ENCODE assay signal across 8 cellular contexts in the genomic region with DNA sequence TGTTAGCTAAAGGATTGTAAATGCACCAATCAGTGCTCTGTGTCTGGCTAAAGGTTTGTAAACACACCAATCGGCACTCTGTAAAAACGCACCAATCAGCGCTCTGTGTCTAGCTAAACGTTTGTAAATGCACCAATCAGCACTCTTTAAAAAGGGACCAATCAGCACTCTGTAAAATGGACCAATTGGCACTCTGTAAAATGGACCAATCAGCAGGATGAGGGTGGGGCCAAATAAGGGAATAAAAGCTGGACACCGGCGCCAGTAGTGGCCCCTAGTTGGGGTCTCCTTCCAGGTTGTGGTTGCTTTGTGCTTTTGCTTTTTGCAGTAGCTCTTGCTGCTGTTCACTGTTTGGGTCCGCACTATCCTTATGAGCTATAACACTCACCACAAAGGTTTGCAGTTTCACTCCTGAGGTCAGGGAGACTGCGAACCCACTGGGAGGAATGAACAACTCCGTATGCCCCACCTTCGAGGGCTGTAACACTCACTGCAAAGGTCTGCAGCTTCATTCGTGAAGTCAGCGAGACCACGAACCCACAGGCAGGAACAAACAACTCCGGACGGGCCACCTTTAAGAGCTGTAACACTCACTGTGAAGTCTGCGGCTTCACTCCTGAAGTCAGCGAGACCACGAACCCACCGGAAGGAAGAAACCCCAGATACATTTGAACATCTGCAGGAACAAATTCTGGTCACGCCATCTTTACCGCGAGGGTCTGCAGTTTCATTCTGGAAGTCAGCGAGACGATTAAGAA. TPM values are rescaled to one million over a fixed set of nuclear protein-coding genes. Genes with fewer than 3 reads are reported as not detected.
A peak's percentile ranks its signal among the peaks of the same experiment; 100 is the strongest.
DNase-seq lines count a peak whose midpoint lies in the region; ATAC-seq, FAIRE-seq and TF ChIP-seq lines count a peak whose summit lies in the region.

No MANE protein-coding gene starts in this region.

- WGBS in HepG2 (ENCODE audit: low lambda C conversion rate), result 97% methylated on average over 24 of the region's 24 CpGs

- intact Hi-C loops in HepG2 (cut with micrococcal nuclease; ENCODE audit: unreplicated experiment), result no loop called here

- CTCF ChIA-PET in HepG2 (lab: Yijun Ruan, JAX; ENCODE audit: low intra/inter-chr PET ratio, low total read pairs), result no interaction called here

- no peaks in the 10 kb centered on the region; the same call in 1 of the 2 replicates for H3K9me3 ChIP-seq in ES-I3 (ENCODE audit: control insufficient read depth, insufficient read depth, low read length)
- no peaks in the 10 kb centered on the region for H3K9me3 ChIP-seq in HepG2 (ENCODE audit: low read length)

- H3K9ac ChIP-seq in ES-I3 (ENCODE audit: low read depth, low read length) (peak overlapping the region; percentile 74; the same call in 1 of the 2 replicates), HepG2 (ENCODE audit: insufficient read depth, low read depth, low read length) (peak overlapping the region; percentile 97)

- H4K20me1 ChIP-seq in HepG2 (ENCODE audit: insufficient read depth, low read length), result no peaks in the 10 kb centered on the region

- no peak overlapping the region for H2AFZ ChIP-seq in HepG2 (ENCODE audit: low read length)

- TF ChIP-seq CTCF in LNCaP clone FGC (IDR thresholded peaks at IDR 0.05; ENCODE audit: control insufficient read depth, extremely low read depth, insufficient read depth) (no peak), HepG2 (CRISPR knock-in tag; IDR thresholded peaks at IDR 0.05) (no peak)

- BruUV-seq in HepG2 (replicated peaks; lab: Mats Ljungman, UMichigan), result no TSS peak

- TF ChIP-seq EP300 in HepG2 (IDR thresholded peaks at IDR 0.05; ENCODE audit: low read depth in 2 of 2, low read length in 2 of 2) (no peak), HepG2 (CRISPR knock-in tag; IDR thresholded peaks at IDR 0.05; ENCODE audit: borderline replicate concordance) (no peak)

- no peak; the same call in 1 of the 2 replicates for TF ChIP-seq RAD21 in HepG2 (CRISPR knock-in tag; IDR thresholded peaks at IDR 0.05)

- in situ Hi-C loops in HepG2 (cut with HindIII; ENCODE audit: extremely low pct_ligation_motif_present, low pct_unique_long_range_greater_than_20kb), result no loop called here

- H3K36me3 ChIP-seq in ES-I3 (ENCODE audit: insufficient read depth, low read length) (peaks cover 2% of the 10 kb centered on the region; the same call in 1 of the 2 replicates), HepG2 (replicated peaks in 1 of 2; ENCODE audit: control insufficient read depth in 1 of 2, insufficient read depth in 2 of 2, low read length in 2 of 2) (no peaks in the 10 kb centered on the region)

- ATAC-seq in GM21717 (IDR thresholded peaks at IDR 0.05; ENCODE audit: unreplicated experiment) (peak; percentile 63), HepG2 (peak; percentile 1; the same call in 1 of the 3 replicates)
- peak; percentile 84 to 91 for ATAC-seq in activated T-cell treated with anti-CD3 and anti-CD28 coated beads, Interleukin-2, amount 50 U/mL, for 72 hours (replicated peaks in 1 of 2)

- H3K4me3 Mint-ChIP-seq in activated T-cell treated with anti-CD3 and anti-CD28 coated beads, Interleukin-2, amount 50 U/mL, for 72 hours, result peak overlapping the region; percentile 77 to 83

- H3K4me3 ChIP-seq in LNCaP clone FGC (ENCODE audit: low read depth, low read length) (peak overlapping the region; percentile 64), HepG2 (replicated peaks in 1 of 3; ENCODE audit: insufficient read depth in 1 of 3, low read depth in 2 of 3, low read length in 3 of 3) (peak overlapping the region; percentile 64 to 94 (median 93); a peak in 5 of 6 replicates)

- DNase-seq in LNCaP clone FGC (ENCODE audit: low read depth), result no peak
- peak; percentile 78 to 89 for DNase-seq in activated T-cell treated with anti-CD3 and anti-CD28 coated beads, Interleukin-2, amount 50 U/mL, for 72 hours
- peak; percentile 20 for DNase-seq in HepG2 (ENCODE audit: low spot score)
- DNase-seq in stimulated activated CD8-positive, alpha-beta memory T cell treated with anti-CD3 and anti-CD28 coated beads, Interleukin-15, amount 100 ng/mL, for 4 hours (ENCODE audit: low read depth in 2 of 2), result peak; percentile 54 to 59
- DNase-seq in urothelium cell line (ENCODE audit: low spot score), result no peak
- no peak for DNase-seq in NCI-H2081 (lab: John Stamatoyannopoulos, UW)

- H3K27ac Mint-ChIP-seq in activated T-cell treated with anti-CD3 and anti-CD28 coated beads, Interleukin-2, amount 50 U/mL, for 72 hours, result peak overlapping the region; percentile 80

- POLR2A ChIA-PET in HepG2 (lab: Yijun Ruan, JAX), result interaction anchor here (0.8 to 2.2 kb wide), 8 partner anchors 9 to 115 kb away, joined by 3 to 10 read pairs (median 4); no protein-coding TSS in a partner anchor

- FAIRE-seq in HepG2 (lab: Jason Lieb, UNC), result no peak
- no peak for FAIRE-seq in urothelium cell line (lab: Jason Lieb, UNC)

- peaks cover 18% of the 10 kb centered on the region for H3K79me2 ChIP-seq in HepG2 (ENCODE audit: insufficient read depth, low read length)

- peaks cover 0 to 6% of the 10 kb centered on the region in 2 donors for H3K9me3 Mint-ChIP-seq in activated T-cell treated with anti-CD3 and anti-CD28 coated beads, Interleukin-2, amount 50 U/mL, for 72 hours

- peaks cover 2 to 14% of the 10 kb centered on the region in 2 donors for H3K36me3 Mint-ChIP-seq in activated T-cell treated with anti-CD3 and anti-CD28 coated beads, Interleukin-2, amount 50 U/mL, for 72 hours (ENCODE audit: insufficient read depth in 2 of 2)

- no peaks in the 10 kb centered on the region for H3K4me1 ChIP-seq in ES-I3 (ENCODE audit: insufficient read depth, low read length)
- H3K4me1 ChIP-seq in HepG2 (ENCODE audit: insufficient read depth, low read length), result peaks cover 33% of the 10 kb centered on the region

- H3K27me3 Mint-ChIP-seq in activated T-cell treated with anti-CD3 and anti-CD28 coated beads, Interleukin-2, amount 50 U/mL, for 72 hours (ENCODE audit: low read depth), result no peaks in the 10 kb centered on the region

- peak overlapping the region; percentile 94 for H3K27ac ChIP-seq in HepG2 (ENCODE audit: extremely low read length, insufficient read depth, low read length)

- H3K4me1 Mint-ChIP-seq in activated T-cell treated with anti-CD3 and anti-CD28 coated beads, Interleukin-2, amount 50 U/mL, for 72 hours (ENCODE audit: low read depth), result peaks cover 44% of the 10 kb centered on the region

- H3K27me3 ChIP-seq in HepG2 (ENCODE audit: control insufficient read depth in 1 of 2, insufficient read depth in 2 of 2, low read length in 2 of 2), result no peaks in the 10 kb centered on the region

- TF ChIP-seq POLR2A in HepG2 (IDR thresholded peaks at IDR 0.05; ENCODE audit: insufficient read depth in 1 of 2, low read depth in 2 of 2, low read length in 2 of 2), result peak in 1 of 2 experiments; percentile 49; a peak in 2 of 4 replicates

- peak overlapping the region; percentile 97 for H3K4me2 ChIP-seq in HepG2 (ENCODE audit: low read depth, low read length)

TF ChIP-seq in HepG2, 621 proteins besides CTCF, POLR2A, EP300 and RAD21 (continues in another document):
- peak; percentile 81 for TF ChIP-seq NFYB (CRISPR knock-in tag; IDR thresholded peaks at IDR 0.05)
- no peak for TF ChIP-seq ZNF225 (CRISPR knock-in tag; IDR thresholded peaks at IDR 0.05)
- no peak for TF ChIP-seq KLF6 (CRISPR knock-in tag; IDR thresholded peaks at IDR 0.05)
- TF ChIP-seq MED8 (CRISPR knock-in tag; IDR thresholded peaks at IDR 0.05; ENCODE audit: insufficient replicate concordance), result no peak
- peak; percentile 63 to 72 for TF ChIP-seq MAFK (conservative IDR thresholded peaks at IDR 0.05 in 1 of 2, IDR thresholded peaks at IDR 0.05 in 1 of 2; ENCODE audit: low read length in 2 of 2)
- no peak for TF ChIP-seq SP4 (CRISPR knock-in tag; IDR thresholded peaks at IDR 0.05)
- no peak for TF ChIP-seq NPAS2 (CRISPR knock-in tag; IDR thresholded peaks at IDR 0.05; ENCODE audit: borderline replicate concordance)
- TF ChIP-seq, protein P1, sequence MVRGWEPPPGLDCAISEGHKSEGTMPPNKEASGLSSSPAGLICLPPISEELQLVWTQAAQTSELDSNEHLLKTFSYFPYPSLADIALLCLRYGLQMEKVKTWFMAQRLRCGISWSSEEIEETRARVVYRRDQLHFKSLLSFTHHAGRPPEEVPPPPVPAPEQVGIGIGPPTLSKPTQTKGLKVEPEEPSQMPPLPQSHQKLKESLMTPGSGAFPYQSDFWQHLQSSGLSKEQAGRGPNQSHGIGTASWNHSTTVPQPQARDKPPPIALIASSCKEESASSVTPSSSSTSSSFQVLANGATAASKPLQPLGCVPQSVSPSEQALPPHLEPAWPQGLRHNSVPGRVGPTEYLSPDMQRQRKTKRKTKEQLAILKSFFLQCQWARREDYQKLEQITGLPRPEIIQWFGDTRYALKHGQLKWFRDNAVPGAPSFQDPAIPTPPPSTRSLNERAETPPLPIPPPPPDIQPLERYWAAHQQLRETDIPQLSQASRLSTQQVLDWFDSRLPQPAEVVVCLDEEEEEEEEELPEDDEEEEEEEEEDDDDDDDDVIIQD (CRISPR knock-in tag; IDR thresholded peaks at IDR 0.05; ENCODE audit: low read depth), result peak; percentile 86
- no peak for TF ChIP-seq SIX1 (CRISPR knock-in tag; IDR thresholded peaks at IDR 0.05; ENCODE audit: borderline replicate concordance)

RNA-seq across cellular contexts. Expression of a gene that starts 1.1 kb away (rescaled TPM):
- total RNA-seq in activated T-cell treated with anti-CD3 and anti-CD28 coated beads, Interleukin-2, amount 50 U/mL, for 72 hours, result 10 to 100 TPM; 35.8 to 39.5 TPM
- 64.9 and 79.4 TPM in 2 replicates for total RNA-seq in HepG2 (2016; rRNA removed; fragmentation: Illumina TruSeq; extraction: Trizol)
- 33.0 and 34.5 TPM in 2 replicates for total RNA-seq in HepG2 (2016; cell fraction: cytosol; rRNA removed; fragmentation: Illumina TruSeq; extraction: Trizol; ENCODE audit: low read depth)
- 65.0 and 77.2 TPM in 2 replicates for total RNA-seq in HepG2 (2016; cell fraction: insoluble cytoplasmic fraction; rRNA removed; fragmentation: Illumina TruSeq; extraction: Trizol)
- 28.2 and 33.3 TPM in 2 replicates for total RNA-seq in HepG2 (2016; cell fraction: membrane; rRNA removed; fragmentation: Illumina TruSeq; extraction: Trizol)
- total RNA-seq in HepG2 (2016; cell fraction: nucleus; rRNA removed; fragmentation: Illumina TruSeq; extraction: Trizol), result 40.6 and 43.6 TPM in 2 replicates
- 13.5 and 21.4 TPM in 2 replicates for polyA plus RNA-seq in HepG2 (2011; rRNA removed)
- 12.9 and 15.9 TPM in 2 replicates for polyA plus RNA-seq in HepG2 (2011; cell fraction: cytosol; rRNA removed)
- polyA plus RNA-seq in HepG2 (2011; cell fraction: nucleus; rRNA removed), result 3.4 and 4.4 TPM in 2 replicates
- polyA plus RNA-seq in HepG2 (2012), result 27.9 and 45.3 TPM in 2 replicates
- polyA plus RNA-seq in HepG2 (2016; cell fraction: cytosol; fragmentation: Illumina TruSeq; extraction: Trizol; ENCODE audit: low read depth), result 10.9 and 11.1 TPM in 2 replicates
- polyA plus RNA-seq in HepG2 (2016; cell fraction: insoluble cytoplasmic fraction; fragmentation: Illumina TruSeq; extraction: Trizol; ENCODE audit: low read depth), result 70.4 and 76.1 TPM in 2 replicates
- polyA plus RNA-seq in HepG2 (2016; cell fraction: membrane; fragmentation: Illumina TruSeq; extraction: Trizol; ENCODE audit: low read depth), result 20.7 and 22.2 TPM in 2 replicates
- 25.5 and 26.9 TPM in 2 replicates for polyA plus RNA-seq in HepG2 (2016; cell fraction: nucleus; fragmentation: Illumina TruSeq; extraction: Trizol; ENCODE audit: insufficient read depth, low read depth)
- polyA minus RNA-seq in HepG2 (2011; rRNA and poly(A)+ RNA removed; ENCODE audit: low replicate concordance), result 5.1 and 7.9 TPM in 2 replicates
- 20.6 and 21.5 TPM in 2 replicates for polyA minus RNA-seq in HepG2 (2011; cell fraction: cytosol; rRNA and poly(A)+ RNA removed)
- 30.3 and 32.4 TPM in 2 replicates for polyA minus RNA-seq in HepG2 (2011; cell fraction: nucleus; rRNA and poly(A)+ RNA removed)

Comparison
In these comparisons a context has a peak if more than half of its experiments do, and no peak if none do; other contexts are left out.
1. ATAC-seq: peak in every context shown above with its lines; median percentile 88 in activated T-cell treated with anti-CD3 and anti-CD28 coated beads, Interleukin-2, amount 50 U/mL, for 72 hours; 63 in GM21717; 1 in HepG2.
2. DNase-seq: peak in activated T-cell treated with anti-CD3 and anti-CD28 coated beads, Interleukin-2, amount 50 U/mL, for 72 hours (2 of 2), HepG2 (single experiment) and stimulated activated CD8-positive, alpha-beta memory T cell treated with anti-CD3 and anti-CD28 coated beads, Interleukin-15, amount 100 ng/mL, for 4 hours (2 of 2); none in LNCaP clone FGC (single experiment), urothelium cell line (single experiment) and NCI-H2081 (0 of 2).